Comparison of ENCODE assay signal across 13 cellular contexts in genomic region chr3:57706462-57706861, GRCh38. TPM values are rescaled to one million over a fixed set of nuclear protein-coding genes. Genes with fewer than 3 reads are reported as not detected.
DNase-seq lines count a peak whose midpoint lies in the region; ATAC-seq, FAIRE-seq and TF ChIP-seq lines count a peak whose summit lies in the region.
"Had no signal": no experiment of that assay in that cellular context is flagged by ENCODE, and none has a peak within 500 bp of the region (broad histone marks: within the 10 kb centered on the region; RNA-seq: fewer than 3 reads in every experiment).

No MANE protein-coding gene starts in this region.

- H3K79me2 ChIP-seq in GM12878 (ENCODE audit: control insufficient read depth, insufficient read depth, low read length): no peaks in the 10 kb centered on the region

- no peak for TF ChIP-seq RAD21 in GM12878 (IDR thresholded peaks at IDR 0.05; ENCODE audit: insufficient read depth, low read depth, low read length)

- no peak for TF ChIP-seq EP300 in GM12878 (IDR thresholded peaks at IDR 0.05; ENCODE audit: borderline replicate concordance in 1 of 2, control insufficient read depth in 1 of 2, low read depth in 2 of 2, low read length in 2 of 2)

- DNase-seq in CD14-positive monocyte (ENCODE audit: low spot score) (no peak), LoVo (ENCODE audit: low spot score) (peak; percentile 73), GM12878 (ENCODE audit: low read depth, low spot score) (no peak), kidney tubule cell (ENCODE audit: low spot score) (peak; percentile 93), A673 (ENCODE audit: low spot score) (no peak), middle frontal gyrus (ENCODE audit: extremely low spot score, low spot score) (no peak)
- DNase-seq: activated CD8-positive, alpha-beta T cell treated with anti-CD3 and anti-CD28 coated beads for 36 hours; amygdala; SHP77 treated with DMSO at 0.1 percent for 48 hours; spleen had no signal

- H3K27ac ChIP-seq in GM12878 (ENCODE audit: control insufficient read depth, insufficient read depth) (no peak overlapping the region), A673 (ENCODE audit: low read depth, low read length, poor library complexity, severe bottlenecking) (no peak overlapping the region)
- H3K27ac ChIP-seq: spleen had no signal

- H3K4me2 ChIP-seq in GM12878 (ENCODE audit: control insufficient read depth, insufficient read depth): no peak overlapping the region

- H3K4me1 Mint-ChIP-seq in CD14-positive monocyte: peaks cover 15% of the 10 kb centered on the region

- POLR2A ChIA-PET in GM12878 (lab: Charles Lee) (no interaction called here), A673 (lab: Charles Lee; ENCODE audit: low non-redundant PET) (interaction anchor here (0.7 kb wide), 1 partner anchor 132 kb away, joined by 4 read pairs; no protein-coding TSS in a partner anchor)

- H3K9ac ChIP-seq in GM12878 (ENCODE audit: control insufficient read depth, insufficient read depth, low read length): no peak overlapping the region

- H3K4me3 Mint-ChIP-seq in CD14-positive monocyte: no peak overlapping the region
- H3K4me3 Mint-ChIP-seq: activated CD8-positive, alpha-beta T cell treated with anti-CD3 and anti-CD28 coated beads for 36 hours had no signal

- H3K9me3 Mint-ChIP-seq in CD14-positive monocyte: peaks cover 0 to 3% (median 0%) of the 10 kb centered on the region in 7 donors
- H3K9me3 Mint-ChIP-seq: activated CD8-positive, alpha-beta T cell treated with anti-CD3 and anti-CD28 coated beads for 36 hours had no signal

- H3K36me3 Mint-ChIP-seq in CD14-positive monocyte: no peaks in the 10 kb centered on the region

- SMC1A ChIA-PET in GM12878 (lab: Charles Lee; ENCODE audit: uncharacterized antibody, unreplicated experiment): no interaction called here

- TF ChIP-seq POLR2A in GM12878 (IDR thresholded peaks at IDR 0.05; ENCODE audit: low read depth, low read length): no peak

- H3K9me3 ChIP-seq in GM12878 (replicated peaks; ENCODE audit: control insufficient read depth, insufficient read depth, low read length): no peaks in the 10 kb centered on the region
- peaks cover 5% of the 10 kb centered on the region for H3K9me3 ChIP-seq in A673 (ENCODE audit: low read depth, low read length, poor library complexity, severe bottlenecking)
- H3K9me3 ChIP-seq: HAP-1, spleen had no signal

- H3K27me3 ChIP-seq in GM12878 (replicated peaks in 1 of 2; ENCODE audit: control insufficient read depth in 2 of 2, insufficient read depth in 2 of 2, low read length in 1 of 2) (peaks cover 0 to 2% of the 10 kb centered on the region in 2 experiments; a peak in 1 of 4 replicates), A673 (replicated peaks; ENCODE audit: insufficient read depth, low read depth, low read length, poor library complexity) (no peaks in the 10 kb centered on the region)
- H3K27me3 ChIP-seq: spleen had no signal

- RAD21 ChIA-PET in GM12878 (lab: Charles Lee; ENCODE audit: unreplicated experiment): no interaction called here

- in situ Hi-C loops in GM12878 (cut with MboI): no loop called here

- ATAC-seq in GM12878 (no peak), HG02885 (IDR thresholded peaks at IDR 0.05; ENCODE audit: poor library complexity, unreplicated experiment) (no peak), HG02852 (IDR thresholded peaks at IDR 0.05; ENCODE audit: unreplicated experiment) (no peak)
- ATAC-seq: activated CD8-positive, alpha-beta T cell treated with anti-CD3 and anti-CD28 coated beads for 36 hours had no signal

- H3K4me3 ChIP-seq in GM12878 (no peak overlapping the region), A673 (ENCODE audit: low read depth, low read length, poor library complexity, severe bottlenecking) (no peak overlapping the region)
- H3K4me3 ChIP-seq: HAP-1, spleen had no signal

- no peak overlapping the region for H2AFZ ChIP-seq in GM12878 (ENCODE audit: control insufficient read depth, low read depth, low read length)

- intact Hi-C loops in CD14-positive monocyte (cut with micrococcal nuclease) (no loop called here), GM12878 (cut with micrococcal nuclease; ENCODE audit: unreplicated experiment) (no loop called here), A673 (cut with micrococcal nuclease; ENCODE audit: unreplicated experiment) (no loop called here)

- no peaks in the 10 kb centered on the region for H4K20me1 ChIP-seq in GM12878 (ENCODE audit: control insufficient read depth, insufficient read depth)

- BruUV-seq in GM12878 (replicated peaks; lab: Mats Ljungman, UMichigan) (no TSS peak), A673 (replicated peaks; lab: Mats Ljungman, UMichigan) (no TSS peak)

- H3K27me3 Mint-ChIP-seq in CD14-positive monocyte (ENCODE audit: low read depth in 3 of 3): peaks cover 0 to 4% (median 2%) of the 10 kb centered on the region in 3 donors

- no peaks in the 10 kb centered on the region for H3K4me1 ChIP-seq in GM12878 (ENCODE audit: control insufficient read depth, insufficient read depth, low read length)
- peaks cover 7% of the 10 kb centered on the region for H3K4me1 ChIP-seq in A673 (ENCODE audit: insufficient read depth, low read length, poor library complexity, severe bottlenecking)
- H3K4me1 ChIP-seq: HAP-1, spleen had no signal

- CTCF ChIA-PET in GM12878 (lab: Yijun Ruan, JAX) (no interaction called here), A673 (lab: Charles Lee) (no interaction called here)

- TF ChIP-seq CTCF in CD14-positive monocyte (IDR thresholded peaks at IDR 0.05): no peak
- TF ChIP-seq CTCF in GM12878 (IDR thresholded peaks at IDR 0.05 in 2 of 3, conservative IDR thresholded peaks at IDR 0.05 in 1 of 3; ENCODE audit: control insufficient read depth in 2 of 3, extremely low read depth in 1 of 3, insufficient read depth in 1 of 3, low read depth in 3 of 3, low read length in 3 of 3): no peak
- no peak for TF ChIP-seq CTCF in A673 (conservative IDR thresholded peaks at IDR 0.05; ENCODE audit: low read depth, low read length)

- 4% methylated on average over 3 of the region's 3 CpGs for WGBS in GM12878 (ENCODE audit: insufficient coverage, insufficient replicate concordance, low lambda C conversion rate, missing lambda C conversion rate)

- H3K27ac Mint-ChIP-seq in CD14-positive monocyte: peak overlapping the region in 5 of 7 donors; percentile 25 to 85 (median 60)
- H3K27ac Mint-ChIP-seq: activated CD8-positive, alpha-beta T cell treated with anti-CD3 and anti-CD28 coated beads for 36 hours had no signal

- FAIRE-seq in GM12878 (lab: Jason Lieb, UNC): no peak

- H3K36me3 ChIP-seq in GM12878 (ENCODE audit: control insufficient read depth in 2 of 2, insufficient read depth in 2 of 2, low read length in 1 of 2) (no peaks in the 10 kb centered on the region), A673 (ENCODE audit: insufficient read depth, low read length, poor library complexity, severe bottlenecking) (no peaks in the 10 kb centered on the region)
- H3K36me3 ChIP-seq: HAP-1, spleen had no signal

TF ChIP-seq in GM12878, 131 proteins besides CTCF, POLR2A, EP300 and RAD21:
- peak; percentile 65 for TF ChIP-seq JUNB (IDR thresholded peaks at IDR 0.05)
- TF ChIP-seq NR2C1 (IDR thresholded peaks at IDR 0.05): no peak

RNA-seq across cellular contexts. Expression of gene DENND6A, which starts 13.6 kb away (rescaled TPM):
- 10 to 100 TPM; 15.4 to 20.8 TPM for polyA plus RNA-seq in CD14-positive monocyte
- total RNA-seq in GM12878 (2013; cell fraction: nucleolus; rRNA removed): 35.1 and 47.7 TPM in 2 replicates
- total RNA-seq in GM12878 (2014; rRNA removed): 10.9 and 20.2 TPM in 2 replicates
- 13.6 and 17.5 TPM in 2 replicates for total RNA-seq in GM12878 (2014; rRNA removed; fragmentation: Illumina TruSeq; extraction: Trizol)
- 13.0 and 15.3 TPM in 2 replicates for total RNA-seq in GM12878 (2021)
- 2.8 TPM for polyA plus RNA-seq in GM12878 (2011; ENCODE audit: low read depth)
- polyA plus RNA-seq in GM12878 (2011; rRNA removed): 14.0 and 18.6 TPM in 2 replicates
- polyA plus RNA-seq in GM12878 (2011; cell fraction: cytosol; rRNA removed): 7.3 and 7.6 TPM in 2 replicates
- polyA plus RNA-seq in GM12878 (2011; cell fraction: nucleus; rRNA removed): 7.7 and 9.6 TPM in 2 replicates
- polyA plus RNA-seq in GM12878 (2012): 5.8 and 11.1 TPM in 2 replicates
- 8.5 and 8.8 TPM in 2 replicates for polyA plus RNA-seq in GM12878 (2014; fragmentation: Illumina TruSeq; extraction: Trizol)
- 1 to 10 TPM; 1.8 to 3.5 TPM for polyA plus RNA-seq in GM12878 (2014; fragmentation: Nextera tagmentation; extraction: Ambion mirVana)
- 6.7 and 7.8 TPM in 2 replicates for polyA plus RNA-seq in GM12878 (2014; rRNA removed)
- 10 to 100 TPM in 1 of 2 experiments, 1 to 10 TPM in 1; 9.7 to 11.1 TPM for polyA plus RNA-seq in GM12878 (2016; fragmentation: Nextera tagmentation; extraction: Ambion mirVana)
- 14.7 and 18.6 TPM in 2 replicates for polyA minus RNA-seq in GM12878 (2011; rRNA and poly(A)+ RNA removed)
- 8.7 and 8.9 TPM in 2 replicates for polyA minus RNA-seq in GM12878 (2011; cell fraction: cytosol; rRNA and poly(A)+ RNA removed)
- 6.2 and 7.1 TPM in 2 replicates for polyA minus RNA-seq in GM12878 (2011; cell fraction: nucleus; rRNA and poly(A)+ RNA removed)
- 22.1 and 22.5 TPM in 2 replicates for total RNA-seq in A673 (2021)

RNA-seq across cellular contexts. Expression of gene SLMAP, which starts 49.6 kb away (rescaled TPM):
- polyA plus RNA-seq in CD14-positive monocyte (10 to 100 TPM; 12.3 to 16.1 TPM), GM12878 (2011; rRNA removed) (33.8 and 44.3 TPM in 2 replicates), GM12878 (2014; fragmentation: Illumina TruSeq; extraction: Trizol) (24.7 and 25.5 TPM in 2 replicates), GM12878 (2014; fragmentation: Nextera tagmentation; extraction: Ambion mirVana) (10 to 100 TPM in 1 of 2 experiments, 1 to 10 TPM in 1; 8.3 to 10.4 TPM), GM12878 (2014; rRNA removed) (15.1 and 17.7 TPM in 2 replicates), GM12878 (2016; fragmentation: Nextera tagmentation; extraction: Ambion mirVana) (10 to 100 TPM; 22.9 to 28.3 TPM)
- total RNA-seq in GM12878 (2013; cell fraction: nucleolus; rRNA removed): 165 and 166 TPM in 2 replicates
- total RNA-seq in GM12878 (2014; rRNA removed) (28.0 and 32.0 TPM in 2 replicates), GM12878 (2014; rRNA removed; fragmentation: Illumina TruSeq; extraction: Trizol) (31.6 and 32.8 TPM in 2 replicates), GM12878 (2021) (39.8 and 43.8 TPM in 2 replicates), A673 (2021) (32.4 and 34.4 TPM in 2 replicates)
- polyA plus RNA-seq in GM12878 (2011; ENCODE audit: low read depth): 10.0 TPM
- 12.8 and 13.7 TPM in 2 replicates for polyA plus RNA-seq in GM12878 (2011; cell fraction: cytosol; rRNA removed)
- 27.9 and 29.0 TPM in 2 replicates for polyA plus RNA-seq in GM12878 (2011; cell fraction: nucleus; rRNA removed)
- polyA plus RNA-seq in GM12878 (2012): 15.1 and 15.6 TPM in 2 replicates
- polyA minus RNA-seq in GM12878 (2011; rRNA and poly(A)+ RNA removed): 52.5 and 59.2 TPM in 2 replicates
- polyA minus RNA-seq in GM12878 (2011; cell fraction: cytosol; rRNA and poly(A)+ RNA removed): 17.4 and 23.6 TPM in 2 replicates
- polyA minus RNA-seq in GM12878 (2011; cell fraction: nucleus; rRNA and poly(A)+ RNA removed): 41.2 and 71.8 TPM in 2 replicates

Comparison
In these comparisons a context has a peak if more than half of its experiments do, and no peak if none do; other contexts are left out.
1. DNase-seq: peak in LoVo (single experiment) and kidney tubule cell (single experiment); none in CD14-positive monocyte (single experiment), GM12878 (single experiment), A673 (single experiment) and middle frontal gyrus (single experiment).